ENCODE assay signal across 10 cellular contexts in genomic region chr18:35467624-35468016, GRCh38. TPM values are rescaled to one million over a fixed set of nuclear protein-coding genes. Genes with fewer than 3 reads are reported as not detected.
DNase-seq lines count a peak whose midpoint lies in the region; ATAC-seq, FAIRE-seq and TF ChIP-seq lines count a peak whose summit lies in the region.
"Had no signal": no experiment of that assay in that cellular context is flagged by ENCODE, and none has a peak within 500 bp of the region (broad histone marks: within the 10 kb centered on the region; RNA-seq: fewer than 3 reads in every experiment).

No MANE protein-coding gene starts in this region.

- no peak overlapping the region for H4K91ac ChIP-seq in H1 (replicated peaks; ENCODE audit: insufficient read length, low read length)

- H3K4me3 ChIP-seq in H1 (ENCODE audit: extremely low read depth in 1 of 4, insufficient read depth in 2 of 4, low read depth in 3 of 4, low read length in 4 of 4) = no peak overlapping the region
- no peak overlapping the region for H3K4me3 ChIP-seq in spleen
- H3K4me3 ChIP-seq in H7 (ENCODE audit: insufficient read depth, low read depth, low read length) = no peak overlapping the region

- DNase-seq in GM13976 (ENCODE audit: low spot score) = peak; percentile 55
- DNase-seq in H1 (ENCODE audit: low read depth in 1 of 2, low spot score in 2 of 2) = no peak
- DNase-seq in stimulated activated CD4-positive, alpha-beta T cell treated with anti-CD3 and anti-CD28 coated beads, Interleukin-4, amount 100 ng/mL, for 4 hours = no peak
- no peak for DNase-seq in spleen
- DNase-seq in activated naive CD4-positive, alpha-beta T cell treated with Interleukin-2 at 50 U/mL for 16 hours = no peak
- no peak for DNase-seq in H7
- DNase-seq: activated CD8-positive, alpha-beta T cell treated with anti-CD3 and anti-CD28 coated beads, Interleukin-2, amount 10 ng/mL, durations not matched to agents 7 days and 5 days; DMS53 had no signal

- no peaks in the 10 kb centered on the region for H3K79me2 ChIP-seq in H1 (ENCODE audit: control insufficient read depth in 1 of 2, insufficient read depth in 2 of 2, low read length in 2 of 2)

- no peaks in the 10 kb centered on the region for H3K27me3 ChIP-seq in H1 (replicated peaks in 1 of 4; ENCODE audit: control insufficient read depth in 3 of 4, extremely low read depth in 1 of 4, insufficient read depth in 3 of 4, low read length in 3 of 4)
- no peaks in the 10 kb centered on the region for H3K27me3 ChIP-seq in spleen (replicated peaks in 1 of 7)
- no peaks in the 10 kb centered on the region for H3K27me3 ChIP-seq in H7 (ENCODE audit: control insufficient read depth, insufficient read depth, low read length)

- TF ChIP-seq CTCF in GM13976 (IDR thresholded peaks at IDR 0.05; ENCODE audit: borderline replicate concordance, control extremely low read depth, extremely low read depth, insufficient read depth, missing control alignments) (no peak), H1 (IDR thresholded peaks at IDR 0.05; ENCODE audit: control extremely low read depth in 1 of 3, insufficient read depth in 1 of 3, low read depth in 1 of 3, low read length in 3 of 3) (no peak), spleen (IDR thresholded peaks at IDR 0.05 in 8 of 11, conservative IDR thresholded peaks at IDR 0.05 in 3 of 11) (no peak)

- no peak overlapping the region for H3K4me2 ChIP-seq in H1 (ENCODE audit: insufficient read depth in 1 of 2, low read depth in 2 of 2, low read length in 2 of 2)

- H2BK5ac ChIP-seq in H1 (ENCODE audit: low read depth, low read length) = no peak overlapping the region

- peaks cover 0 to 14% (median 1%) of the 10 kb centered on the region in 4 experiments; a peak in 4 of 8 replicates for H3K36me3 ChIP-seq in H1 (ENCODE audit: control insufficient read depth in 2 of 4, insufficient read depth in 4 of 4, low read length in 3 of 4)
- H3K36me3 ChIP-seq in spleen = peaks cover 0 to 37% (median 0%) of the 10 kb centered on the region in 6 donors
- no peaks in the 10 kb centered on the region; the same call in 1 of the 2 replicates for H3K36me3 ChIP-seq in H7 (replicated peaks; ENCODE audit: control insufficient read depth, insufficient read depth, low read length)

- intact Hi-C loops in spleen (cut with DNase I; ENCODE audit: low total_unique reads) = no loop called here

- no peak for TF ChIP-seq EP300 in H1 (IDR thresholded peaks at IDR 0.05; ENCODE audit: borderline replicate concordance in 1 of 2, low read depth in 2 of 2, low read length in 2 of 2)

- no peak overlapping the region for H3K23ac ChIP-seq in H1 (ENCODE audit: insufficient read length)

- CTCF ChIA-PET in H1 (lab: Charles Lee; ENCODE audit: partially characterized antibody) = no interaction called here

- H2AK5ac ChIP-seq in H1 (ENCODE audit: low read depth, low read length) = no peak overlapping the region

- H3K9me3 ChIP-seq in H1 (ENCODE audit: insufficient read depth in 2 of 2, low read depth in 1 of 2, low read length in 1 of 2) (no peaks in the 10 kb centered on the region), spleen (no peaks in the 10 kb centered on the region)

- H2BK12ac ChIP-seq in H1 (ENCODE audit: low read depth, low read length) = no peak overlapping the region

- no peaks in the 10 kb centered on the region for H3K4me1 ChIP-seq in H1 (replicated peaks in 1 of 4; ENCODE audit: control insufficient read depth in 3 of 4, insufficient read depth in 4 of 4, low read length in 3 of 4)
- peaks cover 0 to 31% (median 17%) of the 10 kb centered on the region in 6 donors for H3K4me1 ChIP-seq in spleen

- no peak for TF ChIP-seq RAD21 in H1 (IDR thresholded peaks at IDR 0.05 in 1 of 2, conservative IDR thresholded peaks at IDR 0.05 in 1 of 2; ENCODE audit: low read depth in 2 of 2, low read length in 2 of 2)

- H3K14ac ChIP-seq in H1 (ENCODE audit: insufficient read length) = no peak overlapping the region

- POLR2A ChIA-PET in H1 (lab: Charles Lee; ENCODE audit: partially characterized antibody) = interaction anchor here (1.0 to 1.1 kb wide), 2 partner anchors 16 to 149 kb away, joined by 3 read pairs; no protein-coding TSS in a partner anchor

- 91% methylated on average over 4 of the region's 4 CpGs; no CpG with 5 or more reads in 1 of the 2 experiments for WGBS in H1 (ENCODE audit: extremely low coverage in 1 of 2, insufficient coverage in 1 of 2, insufficient read length in 1 of 2, insufficient replicate concordance in 2 of 2, low coverage in 1 of 2, low lambda C conversion rate in 2 of 2, missing lambda C conversion rate in 1 of 2), 2 experiments
- 43 to 68% (median 57%) methylated on average over 3 to 4 of the region's 4 CpGs for WGBS in spleen, 5 donors

- in situ Hi-C loops in GM13976 (cut with MboI; ENCODE audit: low sequenced_read_pairs, unreplicated experiment) = no loop called here

- H4K8ac ChIP-seq in H1 (ENCODE audit: extremely low read depth, insufficient read depth, low read length) = 0 out of 2 replicates have a peak overlapping the region, but pooled peaks have one; percentile 53

- no peak overlapping the region for H2BK20ac ChIP-seq in H1 (ENCODE audit: low read length)

- no peaks in the 10 kb centered on the region for H3K79me1 ChIP-seq in H1 (ENCODE audit: low read depth, low read length)

- no peak overlapping the region for H3K27ac ChIP-seq in H1 (ENCODE audit: low read depth, low read length)
- H3K27ac ChIP-seq in spleen = peak overlapping the region in 4 of 8 donors; percentile 9 to 71 (median 53)

- no peak overlapping the region for H3K9ac ChIP-seq in H1 (replicated peaks in 1 of 4; ENCODE audit: extremely low read depth in 1 of 4, low read depth in 3 of 4, low read length in 3 of 4)

- H3K4ac ChIP-seq in H1 (replicated peaks; ENCODE audit: insufficient read length, low read depth, low read length) = no peak overlapping the region

- no peak overlapping the region for H2BK120ac ChIP-seq in H1 (replicated peaks; ENCODE audit: low read depth, low read length)

- no peaks in the 10 kb centered on the region for H3K23me2 ChIP-seq in H1 (ENCODE audit: low read depth, low read length)

- TF ChIP-seq POLR2A in H1 (IDR thresholded peaks at IDR 0.05; ENCODE audit: control extremely low read depth in 1 of 2, low read depth in 2 of 2, low read length in 2 of 2) (no peak), spleen (IDR thresholded peaks at IDR 0.05) (no peak)

- no peak for FAIRE-seq in H1 (lab: Jason Lieb, UNC)

- H3K56ac ChIP-seq in H1 (replicated peaks; ENCODE audit: insufficient read length, low read depth, low read length) = no peak overlapping the region

- no peak overlapping the region for H3K18ac ChIP-seq in H1 (ENCODE audit: extremely low read depth, low read length)

- ATAC-seq in GM21515 (IDR thresholded peaks at IDR 0.05; ENCODE audit: unreplicated experiment) = peak; percentile 69
- ATAC-seq in HG03439 (IDR thresholded peaks at IDR 0.05; ENCODE audit: unreplicated experiment) = peak; percentile 68
- ATAC-seq: activated CD8-positive, alpha-beta T cell treated with anti-CD3 and anti-CD28 coated beads, Interleukin-2, amount 10 ng/mL, durations not matched to agents 7 days and 5 days had no signal

- no peak overlapping the region for H4K5ac ChIP-seq in H1 (ENCODE audit: insufficient read length, low read depth, low read length)

- no peak overlapping the region for H2BK15ac ChIP-seq in H1 (ENCODE audit: low read length)

- peaks cover 0 to 2% of the 10 kb centered on the region in 2 experiments for H4K20me1 ChIP-seq in H1 (replicated peaks in 1 of 2; ENCODE audit: control insufficient read depth in 1 of 2, insufficient read depth in 2 of 2, low read length in 2 of 2)

- no peak overlapping the region for H2AFZ ChIP-seq in H1 (ENCODE audit: low read length)

TF ChIP-seq in H1, 55 proteins besides CTCF, POLR2A, EP300 and RAD21:
- TF ChIP-seq CTBP2 (IDR thresholded peaks at IDR 0.05; ENCODE audit: borderline replicate concordance, insufficient read depth, insufficient read length, low read length) = no peak
- TF ChIP-seq GABPA (IDR thresholded peaks at IDR 0.05; ENCODE audit: borderline replicate concordance, insufficient read depth, low read length) = no peak
- TF ChIP-seq SUZ12 (IDR thresholded peaks at IDR 0.05; ENCODE audit: low read length) = no peak
- TF ChIP-seq JUND (IDR thresholded peaks at IDR 0.05; ENCODE audit: low read length) = no peak
- no peak for TF ChIP-seq TCF12 (IDR thresholded peaks at IDR 0.05; ENCODE audit: low read depth, low read length)
- TF ChIP-seq BCL11A (IDR thresholded peaks at IDR 0.05; ENCODE audit: low read depth in 2 of 2, low read length in 2 of 2) = no peak
- no peak for TF ChIP-seq KDM1A (IDR thresholded peaks at IDR 0.05; ENCODE audit: borderline replicate concordance, low read length)
- no peak for TF ChIP-seq ZNF274 (IDR thresholded peaks at IDR 0.05; ENCODE audit: borderline replicate concordance, extremely low read depth, low read length)
- no peak for TF ChIP-seq TAF7 (optimal IDR thresholded peaks at IDR 0.05; ENCODE audit: borderline replicate concordance, low read depth, low read length)
- no peak for TF ChIP-seq CHD1 (IDR thresholded peaks at IDR 0.05; ENCODE audit: low read depth, low read length)
- TF ChIP-seq ATF3 (IDR thresholded peaks at IDR 0.05; ENCODE audit: insufficient read depth, low read depth, low read length) = no peak
- TF ChIP-seq TEAD4 (IDR thresholded peaks at IDR 0.05; ENCODE audit: low read depth, low read length) = no peak
- no peak for TF ChIP-seq RBBP5 (IDR thresholded peaks at IDR 0.05; ENCODE audit: borderline replicate concordance, low read depth, low read length)
- no peak for TF ChIP-seq SP4 (IDR thresholded peaks at IDR 0.05; ENCODE audit: low read length)

RNA-seq across cellular contexts. Expression of gene INO80C, which starts 30.1 kb away (rescaled TPM):
- 46.5 and 48.9 TPM in 2 replicates for total RNA-seq in H1 (2021; fragmentation: NEBNext Ultra II Directional; extraction: Animal tissue kit (Norgen Biotek cat#: 25700))
- polyA plus RNA-seq in H1 (2011; rRNA removed) = 27.8 and 30.1 TPM in 2 replicates
- polyA plus RNA-seq in H1 (2011; cell fraction: cytosol; rRNA removed) = 38.6 TPM
- 33.7 TPM for polyA plus RNA-seq in H1 (2011; cell fraction: nucleus; rRNA removed)
- polyA plus RNA-seq in H1 (2012, experiment 1 of 2) = 39.7 to 43.3 TPM (median 41.1 TPM) in 4 replicates
- polyA plus RNA-seq in H1 (2012, experiment 2 of 2) = 41.9 TPM
- polyA plus RNA-seq in H1 (2013, experiment 1 of 2) = 36.8 TPM
- polyA plus RNA-seq in H1 (2013, experiment 2 of 2) = 37.7 TPM
- 23.5 and 25.7 TPM in 2 replicates for polyA minus RNA-seq in H1 (2011; rRNA and poly(A)+ RNA removed)
- 14.1 TPM for polyA minus RNA-seq in H1 (2011; cell fraction: cytosol; rRNA and poly(A)+ RNA removed)
- 20.2 TPM for polyA minus RNA-seq in H1 (2011; cell fraction: nucleus; rRNA and poly(A)+ RNA removed)
- total RNA-seq in spleen = 10 to 100 TPM; 18.9 to 45.4 (median 31.3) TPM
- polyA plus RNA-seq in spleen = 10 to 100 TPM; 32.7 to 57.5 (median 36.3) TPM
- total RNA-seq in H7 (2014; rRNA removed; shearing (Covaris generic)) = 12.9 and 18.0 TPM in 2 replicates
